ENCODE assay signal across 12 cellular contexts in the genomic region with DNA sequence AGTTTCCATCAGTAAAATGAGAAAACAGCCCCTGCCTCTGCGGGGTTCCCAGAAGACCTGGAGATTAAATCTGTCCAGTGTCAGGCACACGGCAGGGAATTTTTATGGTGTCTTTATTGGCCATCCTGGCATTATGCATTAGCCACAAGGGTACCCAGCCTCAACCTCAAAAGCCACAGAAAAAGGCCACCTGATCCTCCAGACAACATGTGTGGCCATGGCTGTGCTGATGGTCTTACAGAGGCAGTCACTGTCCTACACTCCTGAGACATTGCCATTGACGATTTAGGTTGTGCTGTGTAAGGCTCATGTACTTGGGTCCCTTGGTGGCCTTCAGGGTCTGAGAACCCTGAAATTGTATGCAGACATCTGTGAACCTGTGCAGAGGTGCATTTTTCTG.
DNase-seq lines count a peak whose midpoint lies in the region; ATAC-seq and TF ChIP-seq lines count a peak whose summit lies in the region.
"Had no signal": no experiment of that assay in that cellular context is flagged by ENCODE, and none has a peak within 500 bp of the region (broad histone marks: within the 10 kb centered on the region; RNA-seq: fewer than 3 reads in every experiment).

No MANE protein-coding gene starts in this region.

- H3K9me3 ChIP-seq in BLaER1 (no peaks in the 10 kb centered on the region), Loucy (ENCODE audit: insufficient read depth, low read depth, low read length) (no peaks in the 10 kb centered on the region)
- H3K9me3 ChIP-seq: mucosa of descending colon, upper lobe of left lung had no signal

- no peak for ATAC-seq in GM21423 (IDR thresholded peaks at IDR 0.05; ENCODE audit: unreplicated experiment)

- DNase-seq in myocyte (ENCODE audit: low read depth) (peak; percentile 70), type B pancreatic cell (ENCODE audit: extremely low spot score, unreplicated experiment) (no peak), epidermal melanocyte (ENCODE audit: insufficient read length, low spot score) (no peak)
- DNase-seq in stimulated activated naive CD4-positive, alpha-beta T cell treated with Interleukin-2 at 50 U/mL for 16 hours (lab: John Stamatoyannopoulos, UW) = no peak
- DNase-seq: DMS 273 treated with DMSO at 0.1 percent for 48 hours, NCI-H526 had no signal

- no peaks in the 10 kb centered on the region for H3K9me2 ChIP-seq in Loucy (replicated peaks; ENCODE audit: low read depth, low read length)

- no peaks in the 10 kb centered on the region for H3K79me2 ChIP-seq in Loucy (ENCODE audit: insufficient read depth, low read length)

- peak overlapping the region; percentile 85 for H3K4me3 Mint-ChIP-seq in activated naive CD8-positive, alpha-beta T cell
- no peak overlapping the region for H3K4me3 Mint-ChIP-seq in type B pancreatic cell

- H2AFZ ChIP-seq in Loucy (ENCODE audit: low read length) = no peak overlapping the region

- H3K9me3 Mint-ChIP-seq in activated naive CD8-positive, alpha-beta T cell (ENCODE audit: low read depth) = no peaks in the 10 kb centered on the region
- no peaks in the 10 kb centered on the region for H3K9me3 Mint-ChIP-seq in type B pancreatic cell

- H4K20me1 ChIP-seq in BLaER1 = no peaks in the 10 kb centered on the region
- H4K20me1 ChIP-seq in Loucy (ENCODE audit: insufficient read depth, low read length, poor library complexity, severe bottlenecking) = no peaks in the 10 kb centered on the region

- H3K27ac Mint-ChIP-seq in activated naive CD8-positive, alpha-beta T cell = peak overlapping the region; percentile 91
- no peak overlapping the region for H3K27ac Mint-ChIP-seq in type B pancreatic cell

- H3K9ac ChIP-seq in BLaER1 (no peak overlapping the region), Loucy (ENCODE audit: low read depth, low read length, poor library complexity, severe bottlenecking) (no peak overlapping the region)

- H3K36me3 Mint-ChIP-seq in activated naive CD8-positive, alpha-beta T cell = no peaks in the 10 kb centered on the region
- peaks cover 3% of the 10 kb centered on the region for H3K36me3 Mint-ChIP-seq in type B pancreatic cell

- no peaks in the 10 kb centered on the region for H3K27me3 Mint-ChIP-seq in activated naive CD8-positive, alpha-beta T cell
- no peaks in the 10 kb centered on the region for H3K27me3 Mint-ChIP-seq in type B pancreatic cell

- H3K4me1 ChIP-seq in BLaER1 (peaks cover 100% of the 10 kb centered on the region), Loucy (ENCODE audit: insufficient read depth, low read length, poor library complexity, severe bottlenecking) (peaks cover 33% of the 10 kb centered on the region)

- TF ChIP-seq CTCF in Loucy (conservative IDR thresholded peaks at IDR 0.05; ENCODE audit: low read length) (no peak), type B pancreatic cell (conservative IDR thresholded peaks at IDR 0.05) (no peak)

- H3K36me3 ChIP-seq in BLaER1 (no peaks in the 10 kb centered on the region), Loucy (ENCODE audit: insufficient read depth, low read length) (no peaks in the 10 kb centered on the region)
- H3K36me3 ChIP-seq: upper lobe of left lung had no signal

- H3K4me1 Mint-ChIP-seq in activated naive CD8-positive, alpha-beta T cell (ENCODE audit: low read depth) = peaks cover 69% of the 10 kb centered on the region
- peaks cover 59% of the 10 kb centered on the region for H3K4me1 Mint-ChIP-seq in type B pancreatic cell (ENCODE audit: unreplicated experiment)

- H3K4me2 ChIP-seq in BLaER1 = peak overlapping the region; percentile 94
- peak overlapping the region; percentile 30 for H3K4me2 ChIP-seq in Loucy (ENCODE audit: low read depth, low read length, poor library complexity, severe bottlenecking)

- H3K4me3 ChIP-seq in BLaER1 (no peak overlapping the region), Loucy (ENCODE audit: low read length, poor library complexity, severe bottlenecking) (peak overlapping the region; percentile 15)
- H3K4me3 ChIP-seq: mucosa of descending colon had no signal

- H3K27ac ChIP-seq in BLaER1 = peak overlapping the region; percentile 20; the same call in 1 of the 2 replicates

- no peaks in the 10 kb centered on the region for H3F3A ChIP-seq in Loucy (ENCODE audit: low read depth)

- no peaks in the 10 kb centered on the region for H3K27me3 ChIP-seq in BLaER1
- H3K27me3 ChIP-seq in Loucy (ENCODE audit: insufficient read depth, low read length, poor library complexity, severe bottlenecking) = no peaks in the 10 kb centered on the region
- H3K27me3 ChIP-seq: upper lobe of left lung had no signal
